ENCODE assay signal across 1 cellular context in genomic region chr22:42947211-42947990, GRCh38.
TF ChIP-seq lines count a peak whose summit lies in the region.

No MANE protein-coding gene starts in this region.

TF ChIP-seq in WTC11, 78 proteins besides CTCF, POLR2A, EP300 and RAD21 (continued from another document):
- TF ChIP-seq ERG (CRISPR knock-in tag; IDR thresholded peaks at IDR 0.05) (no peak), PRDM15 (CRISPR knock-in tag; IDR thresholded peaks at IDR 0.05) (no peak), MXD4 (CRISPR knock-in tag; IDR thresholded peaks at IDR 0.05; ENCODE audit: borderline replicate concordance) (no peak), E2F5 (CRISPR knock-in tag; IDR thresholded peaks at IDR 0.05) (no peak), USF1 (CRISPR knock-in tag; IDR thresholded peaks at IDR 0.05) (no peak), ZNF423 (CRISPR knock-in tag; IDR thresholded peaks at IDR 0.05) (no peak)
